Comparison of ENCODE assay signal across 8 cellular contexts in genomic region chr1:40531381-40532061, GRCh38. TPM values are rescaled to one million over a fixed set of nuclear protein-coding genes. Genes with fewer than 3 reads are reported as not detected.
A peak's percentile ranks its signal among the peaks of the same experiment; 100 is the strongest.
DNase-seq lines count a peak whose midpoint lies in the region; TF ChIP-seq lines count a peak whose summit lies in the region.

ZNF684 (plus strand) TSS chr1:40531637; CDS start chr1:40533167, 1,530 bp downstream.

- H3K27ac Mint-ChIP-seq in activated naive CD4-positive, alpha-beta T cell treated with anti-CD3 and anti-CD28 coated beads for 36 hours: peak within 1 kb of the TSS; percentile 91

- peak within 1 kb of the TSS; percentile 55 for H3K4me3 ChIP-seq in SJSA1
- peak within 1 kb of the TSS; percentile 64 for H3K4me3 ChIP-seq in suprapubic skin

- DNase-seq in GM03348 (ENCODE audit: low spot score) (peak; percentile 96), HEK293T (ENCODE audit: extremely low spot score) (peak; percentile 91), MV-4-11 (lab: John Stamatoyannopoulos, UW) (peak; percentile 98), SJSA1 (ENCODE audit: low read depth in 1 of 2, low spot score in 2 of 2) (peak; percentile 88 to 94), germinal center (ENCODE audit: low spot score) (peak; percentile 89), nucleus accumbens (lab: John Stamatoyannopoulos, UW) (peak; percentile 40 to 94 (median 83)), suprapubic skin (ENCODE audit: low spot score in 2 of 2) (peak; percentile 90 to 91)
- DNase-seq in activated naive CD4-positive, alpha-beta T cell treated with anti-CD3 and anti-CD28 coated beads for 36 hours: peak; percentile 94

- peaks cover 4% of the 10 kb centered on the region for H3K27me3 Mint-ChIP-seq in activated naive CD4-positive, alpha-beta T cell treated with anti-CD3 and anti-CD28 coated beads for 36 hours (ENCODE audit: low read depth)

- H3K27ac ChIP-seq in SJSA1 (peak within 1 kb of the TSS; percentile 65), suprapubic skin (peak within 1 kb of the TSS; percentile 42)

- H3K27me3 ChIP-seq in SJSA1 (replicated peaks): no peaks in the 10 kb centered on the region
- no peaks in the 10 kb centered on the region for H3K27me3 ChIP-seq in suprapubic skin

- TF ChIP-seq CTCF in suprapubic skin (IDR thresholded peaks at IDR 0.05): no peak

- peaks cover 18% of the 10 kb centered on the region for H3K4me1 Mint-ChIP-seq in activated naive CD4-positive, alpha-beta T cell treated with anti-CD3 and anti-CD28 coated beads for 36 hours (ENCODE audit: low read depth)

- no peak for TF ChIP-seq EP300 in suprapubic skin (IDR thresholded peaks at IDR 0.05)

- POLR2A ChIA-PET in HEK293T (lab: Yijun Ruan, JAX): interaction anchor here (0.6 to 3.3 kb wide), 20 partner anchors 9 to 434 kb away, joined by 3 to 27 read pairs (median 4); partner anchors contain the start of genes CITED4, EXO5, ZFP69 and ZFP69B

- peaks cover 3% of the 10 kb centered on the region for H3K4me1 ChIP-seq in SJSA1 (replicated peaks)
- H3K4me1 ChIP-seq in suprapubic skin: peaks cover 17% of the 10 kb centered on the region

- H3K9me3 ChIP-seq in SJSA1 (replicated peaks) (no peaks in the 10 kb centered on the region), suprapubic skin (no peaks in the 10 kb centered on the region)

- CTCF ChIA-PET in HEK293T (lab: Yijun Ruan, JAX): interaction anchor here (0.8 to 1.9 kb wide), 2 partner anchors 13 to 27 kb away, joined by 3 to 6 read pairs; no protein-coding TSS in a partner anchor
- CTCF ChIA-PET in activated naive CD4-positive, alpha-beta T cell treated with anti-CD3 and anti-CD28 coated beads for 36 hours (lab: Charles Lee): interaction anchor here (0.7 to 2.7 kb wide), 10 partner anchors 13 to 318 kb away, joined by 3 to 22 read pairs (median 4); no protein-coding TSS in a partner anchor

- peaks cover 2% of the 10 kb centered on the region for H3K9me3 Mint-ChIP-seq in activated naive CD4-positive, alpha-beta T cell treated with anti-CD3 and anti-CD28 coated beads for 36 hours

- 0% methylated on average over 23 of the region's 35 CpGs for WGBS in suprapubic skin

- peak within 1 kb of the TSS; percentile 99 for H3K4me3 Mint-ChIP-seq in activated naive CD4-positive, alpha-beta T cell treated with anti-CD3 and anti-CD28 coated beads for 36 hours

- H3K36me3 ChIP-seq in SJSA1: peaks cover 12% of the 10 kb centered on the region
- no peaks in the 10 kb centered on the region for H3K36me3 ChIP-seq in suprapubic skin

- intact Hi-C loops in activated naive CD4-positive, alpha-beta T cell treated with anti-CD3 and anti-CD28 coated beads for 36 hours (cut with micrococcal nuclease): loop anchor here (1.0 to 5.0 kb wide), 8 partner anchors 23 to 453 kb away; partner anchors contain the start of genes EXO5, NFYC, SMAP2 and ZMPSTE24

- TF ChIP-seq POLR2A in suprapubic skin (IDR thresholded peaks at IDR 0.05): no peak

- H3K36me3 Mint-ChIP-seq in activated naive CD4-positive, alpha-beta T cell treated with anti-CD3 and anti-CD28 coated beads for 36 hours (ENCODE audit: low read depth): peaks cover 10% of the 10 kb centered on the region

TF ChIP-seq in HEK293T, 16 proteins besides CTCF, POLR2A, EP300 and RAD21:
- TF ChIP-seq FOXA1 (IDR thresholded peaks at IDR 0.05) (no peak), ELF4 (IDR thresholded peaks at IDR 0.05) (peak; percentile 78), L3MBTL2 (conservative IDR thresholded peaks at IDR 0.05) (peak; percentile 88)

RNA-seq across cellular contexts. Expression of gene ZNF684, which starts in this region (rescaled TPM):
- 8.1 and 8.6 TPM in 2 replicates for total RNA-seq in SJSA1 (2014; rRNA removed; shearing (Covaris generic))
- 1 to 10 TPM; 6.8 to 7.0 TPM for total RNA-seq in activated naive CD4-positive, alpha-beta T cell treated with anti-CD3 and anti-CD28 coated beads for 36 hours
- 1 to 10 TPM; 1.7 to 4.0 (median 3.1) TPM for total RNA-seq in suprapubic skin

Comparison
In these comparisons a context has a peak if more than half of its experiments do, and no peak if none do; other contexts are left out.
1. Peak in every context shown above with its lines: DNase-seq, H3K4me3 ChIP-seq and H3K27ac ChIP-seq.